In genomic region chr10:6563075-6563474, GRCh38 we compare ENCODE assay signal across 10 cellular contexts. TPM values are rescaled to one million over a fixed set of nuclear protein-coding genes. Genes with fewer than 3 reads are reported as not detected.
A peak's percentile ranks its signal among the peaks of the same experiment; 100 is the strongest.
DNase-seq lines count a peak whose midpoint lies in the region; ATAC-seq and FAIRE-seq lines count a peak whose summit lies in the region.
"Had no signal": no experiment of that assay in that cellular context is flagged by ENCODE, and none has a peak within 500 bp of the region (broad histone marks: within the 10 kb centered on the region; RNA-seq: fewer than 3 reads in every experiment).

No MANE protein-coding gene starts in this region.

- no peaks in the 10 kb centered on the region for H3K9me3 Mint-ChIP-seq in activated naive CD8-positive, alpha-beta T cell treated with anti-CD3 and anti-CD28 coated beads, Interleukin-2, amount 50 U/mL, for 24 hours

- ATAC-seq in activated naive CD8-positive, alpha-beta T cell treated with anti-CD3 and anti-CD28 coated beads, Interleukin-2, amount 50 U/mL, for 24 hours, result peak; percentile 95

- peak overlapping the region; percentile 73 for H3K4me3 Mint-ChIP-seq in activated naive CD8-positive, alpha-beta T cell treated with anti-CD3 and anti-CD28 coated beads, Interleukin-2, amount 50 U/mL, for 24 hours

- in situ Hi-C loops in KBM-7 (cut with MboI; ENCODE audit: low pct_unique_long_range_greater_than_20kb, low sequenced_read_pairs), result no loop called here

- DNase-seq in KBM-7 (peak; percentile 21), NCI-H2029 treated with DMSO at 0.1 percent for 48 hours (lab: John Stamatoyannopoulos, UW) (no peak), HUDEP-2 (lab: John Stamatoyannopoulos, UW; ENCODE audit: unreplicated experiment in 76 of 76) (no peak), frontal cortex (ENCODE audit: low spot score in 2 of 2) (no peak)
- peak; percentile 49 to 55 for DNase-seq in activated CD4-positive, alpha-beta T cell treated with anti-CD3 and anti-CD28 coated beads, Interleukin-2, amount 50 U/mL, for 4 hours
- peak; percentile 65 for DNase-seq in activated naive CD8-positive, alpha-beta T cell treated with anti-CD3 and anti-CD28 coated beads, Interleukin-2, amount 50 U/mL, for 24 hours
- DNase-seq in stimulated activated CD4-positive, alpha-beta T cell treated with anti-CD3 and anti-CD28 coated beads, Interleukin-4, amount 100 ng/mL, for 1 hour, result peak; percentile 36
- DNase-seq: C1 segment of cervical spinal cord, GDM1, NCI-H1930 had no signal

- FAIRE-seq in frontal cortex (lab: Jason Lieb, UNC), result no peak

- peaks cover 10% of the 10 kb centered on the region for H3K36me3 Mint-ChIP-seq in activated naive CD8-positive, alpha-beta T cell treated with anti-CD3 and anti-CD28 coated beads, Interleukin-2, amount 50 U/mL, for 24 hours (ENCODE audit: low read depth)

- peaks cover 92% of the 10 kb centered on the region for H3K4me1 Mint-ChIP-seq in activated naive CD8-positive, alpha-beta T cell treated with anti-CD3 and anti-CD28 coated beads, Interleukin-2, amount 50 U/mL, for 24 hours

- no peaks in the 10 kb centered on the region for H3K27me3 Mint-ChIP-seq in activated naive CD8-positive, alpha-beta T cell treated with anti-CD3 and anti-CD28 coated beads, Interleukin-2, amount 50 U/mL, for 24 hours

- peak overlapping the region; percentile 82 for H3K27ac Mint-ChIP-seq in activated naive CD8-positive, alpha-beta T cell treated with anti-CD3 and anti-CD28 coated beads, Interleukin-2, amount 50 U/mL, for 24 hours

RNA-seq across cellular contexts. Expression of gene PRKCQ, which starts 17.0 kb away (rescaled TPM):
- total RNA-seq in frontal cortex, result 2.0 TPM

Comparison
In these comparisons a context has a peak if more than half of its experiments do, and no peak if none do; other contexts are left out.
1. DNase-seq: peak in KBM-7 (single experiment), activated CD4-positive, alpha-beta T cell treated with anti-CD3 and anti-CD28 coated beads, Interleukin-2, amount 50 U/mL, for 4 hours (2 of 2), activated naive CD8-positive, alpha-beta T cell treated with anti-CD3 and anti-CD28 coated beads, Interleukin-2, amount 50 U/mL, for 24 hours (single experiment) and stimulated activated CD4-positive, alpha-beta T cell treated with anti-CD3 and anti-CD28 coated beads, Interleukin-4, amount 100 ng/mL, for 1 hour (single experiment); none in NCI-H2029 treated with DMSO at 0.1 percent for 48 hours (single experiment), HUDEP-2 (0 of 76) and frontal cortex (0 of 2).